In the genomic region with DNA sequence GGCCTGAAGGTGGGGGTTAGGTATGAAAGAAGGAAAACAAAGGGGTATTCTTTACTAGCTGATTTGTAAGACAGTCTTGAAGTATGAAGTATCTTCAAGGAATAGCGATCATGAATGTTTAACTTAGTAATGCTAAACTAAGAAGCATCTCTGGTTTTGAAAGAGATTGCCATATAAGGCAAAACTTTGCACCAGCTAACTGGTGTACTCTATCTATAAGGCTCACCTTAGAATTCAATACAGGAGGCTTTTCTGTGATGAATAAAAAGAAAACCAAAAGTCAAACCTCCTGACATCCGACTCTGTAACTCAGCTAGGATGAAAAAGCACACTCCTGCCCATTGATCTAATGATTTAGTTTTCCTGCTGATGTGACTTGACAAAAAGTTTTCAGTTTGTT, we compare ENCODE assay signal across 20 cellular contexts. TPM values are rescaled to one million over a fixed set of nuclear protein-coding genes. Genes with fewer than 3 reads are reported as not detected.
DNase-seq lines count a peak whose midpoint lies in the region; ATAC-seq, FAIRE-seq and TF ChIP-seq lines count a peak whose summit lies in the region.
"Had no signal": no experiment of that assay in that cellular context is flagged by ENCODE, and none has a peak within 500 bp of the region (broad histone marks: within the 10 kb centered on the region; RNA-seq: fewer than 3 reads in every experiment).

No MANE protein-coding gene starts in this region.

- H3K4me3 Mint-ChIP-seq in activated CD4-positive, alpha-beta T cell treated with anti-CD3 and anti-CD28 coated beads for 36 hours: no peak overlapping the region

- no peaks in the 10 kb centered on the region for H3K27me3 Mint-ChIP-seq in activated CD4-positive, alpha-beta T cell treated with anti-CD3 and anti-CD28 coated beads for 36 hours

- no peaks in the 10 kb centered on the region for H3K36me3 Mint-ChIP-seq in activated CD4-positive, alpha-beta T cell treated with anti-CD3 and anti-CD28 coated beads for 36 hours (ENCODE audit: low read depth)

- WGBS in small intestine, 3 donors: 64 to 78% (median 71%) methylated on average over 2 of the region's 2 CpGs

- H3K36me3 ChIP-seq in OCI-LY1 (ENCODE audit: insufficient read depth, low read length): peaks cover 30% of the 10 kb centered on the region; the same call in 1 of the 2 replicates
- no peaks in the 10 kb centered on the region for H3K36me3 ChIP-seq in parathyroid adenoma (ENCODE audit: control insufficient read depth, insufficient read depth, low read length)
- no peaks in the 10 kb centered on the region for H3K36me3 ChIP-seq in small intestine (ENCODE audit: control insufficient read depth in 2 of 2, insufficient read depth in 2 of 2, low read length in 2 of 2)
- H3K36me3 ChIP-seq: left lung, SJCRH30, thoracic aorta had no signal

- no peak overlapping the region for H2AFZ ChIP-seq in OCI-LY1 (ENCODE audit: low read length)
- H2AFZ ChIP-seq in parathyroid adenoma: no peak overlapping the region

- CTCF ChIA-PET in activated CD4-positive, alpha-beta T cell treated with anti-CD3 and anti-CD28 coated beads for 36 hours (lab: Charles Lee): interaction anchor here (0.7 kb wide), 3 partner anchors 17 to 42 kb away, joined by 3 read pairs; no protein-coding TSS in a partner anchor

- H3K4me1 ChIP-seq in OCI-LY1 (ENCODE audit: insufficient read depth, low read length, severe bottlenecking) (peaks cover 68% of the 10 kb centered on the region), parathyroid adenoma (peaks cover 6% of the 10 kb centered on the region), small intestine (ENCODE audit: control insufficient read depth in 2 of 2, insufficient read depth in 1 of 2, low read depth in 1 of 2, low read length in 1 of 2) (peaks cover 2 to 5% of the 10 kb centered on the region in 2 donors)
- H3K4me1 ChIP-seq: SJCRH30 had no signal

- H3K27ac ChIP-seq in OCI-LY1 (ENCODE audit: low read depth, low read length, poor library complexity, severe bottlenecking) (peak overlapping the region; percentile 73), parathyroid adenoma (peak overlapping the region; percentile 3), small intestine (ENCODE audit: low read depth in 1 of 2, low read length in 1 of 2) (no peak overlapping the region)
- H3K27ac ChIP-seq: left lung, SJCRH30, thoracic aorta had no signal

- H3K9ac ChIP-seq in OCI-LY1 (ENCODE audit: low read length) (no peak overlapping the region), parathyroid adenoma (no peak overlapping the region)

- H3K9me3 ChIP-seq in OCI-LY1 (ENCODE audit: low read length) (no peaks in the 10 kb centered on the region), parathyroid adenoma (ENCODE audit: control insufficient read depth, low read length) (no peaks in the 10 kb centered on the region), small intestine (ENCODE audit: control insufficient read depth, low read depth) (no peaks in the 10 kb centered on the region)
- H3K9me3 ChIP-seq: left lung, SJCRH30, thoracic aorta had no signal

- DNase-seq in activated CD4-positive, alpha-beta T cell treated with anti-CD3 and anti-CD28 coated beads for 36 hours: no peak
- no peak for DNase-seq in activated CD4-positive, alpha-beta T cell treated with anti-CD3 and anti-CD28 coated beads for 48 hours
- DNase-seq in NCI-H187 (lab: John Stamatoyannopoulos, UW) (no peak), NK-92 (lab: John Stamatoyannopoulos, UW; ENCODE audit: unreplicated experiment) (no peak), small intestine (no peak)
- DNase-seq: activated CD4-positive, alpha-beta T cell treated with anti-CD3 and anti-CD28 coated beads, Interleukin-2, amount 50 U/mL, for 4 hours; effector CD4-positive, alpha-beta T cell; EL; HCEC 1CT; left lung; retina; SJCRH30; stimulated activated CD4-positive, alpha-beta T cell treated with anti-CD3 and anti-CD28 coated beads, Interleukin-1b, Interleukin-23, amount 100 ng/mL, for 48 hours had no signal

- peak overlapping the region; percentile 67 for H3K27ac Mint-ChIP-seq in activated CD4-positive, alpha-beta T cell treated with anti-CD3 and anti-CD28 coated beads for 36 hours

- peak; percentile 85 for ATAC-seq in activated CD4-positive, alpha-beta T cell treated with anti-CD3 and anti-CD28 coated beads for 36 hours
- peak; percentile 60 for ATAC-seq in GM21825 (IDR thresholded peaks at IDR 0.05; ENCODE audit: unreplicated experiment)
- ATAC-seq: left lung had no signal

- intact Hi-C loops in activated CD4-positive, alpha-beta T cell treated with anti-CD3 and anti-CD28 coated beads for 36 hours (cut with DNase I, micrococcal nuclease): no loop called here

- H3K4me3 ChIP-seq in OCI-LY1 (ENCODE audit: low read depth, low read length, poor library complexity, severe bottlenecking) (no peak overlapping the region), parathyroid adenoma (ENCODE audit: low read depth, low read length) (no peak overlapping the region), small intestine (ENCODE audit: low read depth in 1 of 2, low read length in 2 of 2) (no peak overlapping the region)
- H3K4me3 ChIP-seq: left lung, SJCRH30, thoracic aorta had no signal

- H3K27me3 ChIP-seq in OCI-LY1 (ENCODE audit: insufficient read depth, low read length) (no peaks in the 10 kb centered on the region), parathyroid adenoma (ENCODE audit: control insufficient read depth, insufficient read depth, low read length) (no peaks in the 10 kb centered on the region), small intestine (ENCODE audit: control insufficient read depth in 2 of 2, insufficient read depth in 2 of 2, low read length in 2 of 2) (no peaks in the 10 kb centered on the region)
- H3K27me3 ChIP-seq: left lung, SJCRH30 had no signal

- H3K79me2 ChIP-seq in OCI-LY1 (ENCODE audit: insufficient read depth, low read length): peaks cover 33% of the 10 kb centered on the region
- H3K79me2 ChIP-seq in parathyroid adenoma: no peaks in the 10 kb centered on the region

- TF ChIP-seq CTCF in OCI-LY1 (IDR thresholded peaks at IDR 0.05; ENCODE audit: low read length) (no peak), parathyroid adenoma (IDR thresholded peaks at IDR 0.05) (no peak)

- H3K9me3 Mint-ChIP-seq in activated CD4-positive, alpha-beta T cell treated with anti-CD3 and anti-CD28 coated beads for 36 hours (ENCODE audit: low read depth): no peaks in the 10 kb centered on the region

- no peaks in the 10 kb centered on the region for H3F3A ChIP-seq in OCI-LY1 (ENCODE audit: insufficient read depth, low read length)

- FAIRE-seq in small intestine (lab: Jason Lieb, UNC): no peak
- FAIRE-seq: A204.1, bronchial epithelial cell, GM12891 had no signal

- no peaks in the 10 kb centered on the region for H3K9me2 ChIP-seq in OCI-LY1 (ENCODE audit: low read depth, low read length)

- POLR2A ChIA-PET in activated CD4-positive, alpha-beta T cell treated with anti-CD3 and anti-CD28 coated beads for 36 hours (lab: Charles Lee): no interaction called here

- H3K4me2 ChIP-seq in OCI-LY1 (ENCODE audit: low read length): no peak overlapping the region
- no peak overlapping the region for H3K4me2 ChIP-seq in parathyroid adenoma (ENCODE audit: low read length)

- no peaks in the 10 kb centered on the region for H4K20me1 ChIP-seq in OCI-LY1 (ENCODE audit: insufficient read depth, low read length)

- peaks cover 18% of the 10 kb centered on the region for H3K4me1 Mint-ChIP-seq in activated CD4-positive, alpha-beta T cell treated with anti-CD3 and anti-CD28 coated beads for 36 hours

RNA-seq across cellular contexts. Expression of gene FOXP1, which starts 54.7 kb away (rescaled TPM):
- 100 to 1,000 TPM; 108 to 153 TPM for total RNA-seq in activated CD4-positive, alpha-beta T cell treated with anti-CD3 and anti-CD28 coated beads for 36 hours
- polyA plus RNA-seq in small intestine: 10 to 100 TPM in 2 of 3 donors, 1 to 10 TPM in 1; 4.9 to 18.8 (median 11.9) TPM

Comparison
In these comparisons a context has a peak if more than half of its experiments do, and no peak if none do; other contexts are left out.
1. H3K27ac ChIP-seq: peak in OCI-LY1 (single experiment) and parathyroid adenoma (single experiment); none in small intestine (0 of 2).